In the genomic region with DNA sequence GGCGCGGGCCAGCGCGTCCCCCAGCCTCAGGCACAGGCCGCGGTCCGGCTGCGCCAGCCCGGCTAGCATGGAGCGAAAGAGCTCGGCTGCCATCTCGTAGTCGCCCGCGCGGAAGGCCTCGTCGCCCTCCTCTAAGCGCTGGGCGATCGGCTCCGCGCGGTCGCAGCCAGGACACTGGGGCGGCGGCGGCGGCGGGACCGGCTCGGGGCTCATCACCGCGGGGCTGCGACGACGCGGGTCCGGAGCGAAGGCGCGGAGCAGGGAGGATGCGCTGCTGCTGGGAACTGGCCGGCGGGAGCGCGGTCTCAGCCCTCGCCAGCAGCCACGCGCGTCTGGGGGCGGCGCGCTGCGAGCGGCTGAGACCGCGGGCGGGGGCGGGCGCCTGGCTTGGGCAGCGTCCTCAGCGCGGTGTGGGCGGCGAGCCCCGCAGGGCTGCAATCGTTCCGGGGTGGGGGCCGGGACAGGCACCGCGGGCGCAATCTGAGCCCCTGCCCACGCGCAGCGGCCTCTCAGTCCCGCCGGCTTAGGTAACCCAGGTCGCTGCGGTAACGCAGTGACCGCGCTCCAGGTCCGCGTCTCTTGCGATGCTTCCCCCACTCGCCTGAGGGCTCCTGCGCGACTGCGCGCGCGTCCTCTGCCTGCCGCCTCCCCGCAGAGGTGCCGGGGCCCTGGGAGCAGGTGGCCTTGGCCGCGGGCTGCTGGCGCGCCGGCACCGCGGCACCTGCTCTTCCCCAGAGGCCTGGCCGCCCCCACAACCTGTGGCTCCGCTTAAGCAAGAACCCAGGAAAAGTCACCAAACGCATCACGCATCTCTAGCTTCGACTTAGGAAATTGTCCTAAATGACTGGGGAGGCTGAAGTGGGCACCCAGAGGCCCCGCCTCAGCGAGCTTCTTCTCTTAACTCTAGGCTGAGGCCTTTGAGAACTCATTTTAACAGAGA, we compare ENCODE assay signal across 8 cellular contexts. TPM values are rescaled to one million over a fixed set of nuclear protein-coding genes. Genes with fewer than 3 reads are reported as not detected.
DNase-seq lines count a peak whose midpoint lies in the region; ATAC-seq, FAIRE-seq and TF ChIP-seq lines count a peak whose summit lies in the region.

Gene LONRF2 (minus strand): TSS at position 621 of the 940 bp plus-strand sequence. CDS start 408 bp downstream, at position 213.

- FAIRE-seq in GM19239 (lab: Jason Lieb, UNC) = no peak

- no peak for ATAC-seq in GM19023 (IDR thresholded peaks at IDR 0.05; ENCODE audit: unreplicated experiment)
- no peak for ATAC-seq in HG03565 (IDR thresholded peaks at IDR 0.05; ENCODE audit: unreplicated experiment)

- H3K27ac ChIP-seq in VCaP = peak within 1 kb of the TSS; percentile 97

- DNase-seq in AG10803 (ENCODE audit: low read depth) = peak; percentile 5
- DNase-seq in HK-2 (ENCODE audit: unreplicated experiment) = peak; percentile 13
- peak; percentile 42 for DNase-seq in germinal center (ENCODE audit: low spot score)
- DNase-seq in occipital lobe (lab: John Stamatoyannopoulos, UW) = peak; percentile 47
- no peak for DNase-seq in GM19239 (ENCODE audit: insufficient read length, low spot score)

- no peak for TF ChIP-seq CTCF in AG10803 (conservative IDR thresholded peaks at IDR 0.05; ENCODE audit: low read length)
- no peak for TF ChIP-seq CTCF in VCaP (conservative IDR thresholded peaks at IDR 0.05)

- no peak within 1 kb of the TSS for H3K4me3 ChIP-seq in AG10803 (ENCODE audit: low read length)

RNA-seq across cellular contexts. Expression of gene LONRF2, which starts in this region (rescaled TPM):
- 58.3 TPM for total RNA-seq in occipital lobe
